1 cellular context compared by ENCODE assay signal in the genomic region with DNA sequence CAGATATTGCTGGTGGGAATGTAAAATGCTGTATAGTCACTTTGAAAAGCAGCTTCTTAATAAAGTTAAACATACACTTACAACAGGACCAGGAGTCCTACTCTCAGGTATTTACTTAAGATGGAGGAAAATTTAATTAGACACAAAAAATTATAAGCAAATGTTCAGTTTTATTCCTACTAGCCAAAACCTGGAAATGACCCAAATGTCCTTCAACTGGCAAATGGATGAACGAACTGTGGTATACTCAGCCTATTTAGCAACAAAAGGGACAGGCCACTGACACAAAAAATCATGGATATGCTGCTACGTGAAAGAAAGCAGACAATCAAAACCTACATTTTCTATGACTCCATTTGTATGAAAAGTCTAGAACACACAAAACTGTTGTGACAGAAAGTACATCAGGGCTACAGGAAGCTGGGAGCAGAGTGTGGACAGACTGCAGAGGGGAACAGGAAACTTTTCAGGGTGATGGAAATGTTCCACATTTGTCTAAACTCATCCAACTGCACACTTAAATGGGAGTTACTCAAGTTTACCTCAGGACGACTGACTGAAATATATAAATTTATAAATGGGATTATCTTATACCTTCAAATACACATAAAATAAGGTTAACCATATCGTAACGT.
TF ChIP-seq lines count a peak whose summit lies in the region.

No MANE protein-coding gene starts in this region.

TF ChIP-seq in HepG2, 621 proteins besides CTCF, POLR2A, EP300 and RAD21:
- TF ChIP-seq ATF7 (IDR thresholded peaks at IDR 0.05): no peak
- TF ChIP-seq ATF7 (CRISPR knock-in tag; IDR thresholded peaks at IDR 0.05): no peak
- TF ChIP-seq, protein P1, sequence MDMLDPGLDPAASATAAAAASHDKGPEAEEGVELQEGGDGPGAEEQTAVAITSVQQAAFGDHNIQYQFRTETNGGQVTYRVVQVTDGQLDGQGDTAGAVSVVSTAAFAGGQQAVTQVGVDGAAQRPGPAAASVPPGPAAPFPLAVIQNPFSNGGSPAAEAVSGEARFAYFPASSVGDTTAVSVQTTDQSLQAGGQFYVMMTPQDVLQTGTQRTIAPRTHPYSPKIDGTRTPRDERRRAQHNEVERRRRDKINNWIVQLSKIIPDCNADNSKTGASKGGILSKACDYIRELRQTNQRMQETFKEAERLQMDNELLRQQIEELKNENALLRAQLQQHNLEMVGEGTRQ (IDR thresholded peaks at IDR 0.05; ENCODE audit: low read depth, low read length): no peak
- TF ChIP-seq, protein P1 (CRISPR knock-in tag; IDR thresholded peaks at IDR 0.05; ENCODE audit: borderline replicate concordance): no peak
- no peak for TF ChIP-seq ZFP36L2 (CRISPR knock-in tag; IDR thresholded peaks at IDR 0.05)
- no peak for TF ChIP-seq CBFB (CRISPR knock-in tag; IDR thresholded peaks at IDR 0.05)
- TF ChIP-seq, protein P2, sequence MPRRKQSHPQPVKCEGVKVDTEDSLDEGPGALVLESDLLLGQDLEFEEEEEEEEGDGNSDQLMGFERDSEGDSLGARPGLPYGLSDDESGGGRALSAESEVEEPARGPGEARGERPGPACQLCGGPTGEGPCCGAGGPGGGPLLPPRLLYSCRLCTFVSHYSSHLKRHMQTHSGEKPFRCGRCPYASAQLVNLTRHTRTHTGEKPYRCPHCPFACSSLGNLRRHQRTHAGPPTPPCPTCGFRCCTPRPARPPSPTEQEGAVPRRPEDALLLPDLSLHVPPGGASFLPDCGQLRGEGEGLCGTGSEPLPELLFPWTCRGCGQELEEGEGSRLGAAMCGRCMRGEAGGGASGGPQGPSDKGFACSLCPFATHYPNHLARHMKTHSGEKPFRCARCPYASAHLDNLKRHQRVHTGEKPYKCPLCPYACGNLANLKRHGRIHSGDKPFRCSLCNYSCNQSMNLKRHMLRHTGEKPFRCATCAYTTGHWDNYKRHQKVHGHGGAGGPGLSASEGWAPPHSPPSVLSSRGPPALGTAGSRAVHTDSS (CRISPR knock-in tag; conservative IDR thresholded peaks at IDR 0.05): no peak
- TF ChIP-seq ZBTB7B (CRISPR knock-in tag; IDR thresholded peaks at IDR 0.05): no peak
- TF ChIP-seq, protein P3, sequence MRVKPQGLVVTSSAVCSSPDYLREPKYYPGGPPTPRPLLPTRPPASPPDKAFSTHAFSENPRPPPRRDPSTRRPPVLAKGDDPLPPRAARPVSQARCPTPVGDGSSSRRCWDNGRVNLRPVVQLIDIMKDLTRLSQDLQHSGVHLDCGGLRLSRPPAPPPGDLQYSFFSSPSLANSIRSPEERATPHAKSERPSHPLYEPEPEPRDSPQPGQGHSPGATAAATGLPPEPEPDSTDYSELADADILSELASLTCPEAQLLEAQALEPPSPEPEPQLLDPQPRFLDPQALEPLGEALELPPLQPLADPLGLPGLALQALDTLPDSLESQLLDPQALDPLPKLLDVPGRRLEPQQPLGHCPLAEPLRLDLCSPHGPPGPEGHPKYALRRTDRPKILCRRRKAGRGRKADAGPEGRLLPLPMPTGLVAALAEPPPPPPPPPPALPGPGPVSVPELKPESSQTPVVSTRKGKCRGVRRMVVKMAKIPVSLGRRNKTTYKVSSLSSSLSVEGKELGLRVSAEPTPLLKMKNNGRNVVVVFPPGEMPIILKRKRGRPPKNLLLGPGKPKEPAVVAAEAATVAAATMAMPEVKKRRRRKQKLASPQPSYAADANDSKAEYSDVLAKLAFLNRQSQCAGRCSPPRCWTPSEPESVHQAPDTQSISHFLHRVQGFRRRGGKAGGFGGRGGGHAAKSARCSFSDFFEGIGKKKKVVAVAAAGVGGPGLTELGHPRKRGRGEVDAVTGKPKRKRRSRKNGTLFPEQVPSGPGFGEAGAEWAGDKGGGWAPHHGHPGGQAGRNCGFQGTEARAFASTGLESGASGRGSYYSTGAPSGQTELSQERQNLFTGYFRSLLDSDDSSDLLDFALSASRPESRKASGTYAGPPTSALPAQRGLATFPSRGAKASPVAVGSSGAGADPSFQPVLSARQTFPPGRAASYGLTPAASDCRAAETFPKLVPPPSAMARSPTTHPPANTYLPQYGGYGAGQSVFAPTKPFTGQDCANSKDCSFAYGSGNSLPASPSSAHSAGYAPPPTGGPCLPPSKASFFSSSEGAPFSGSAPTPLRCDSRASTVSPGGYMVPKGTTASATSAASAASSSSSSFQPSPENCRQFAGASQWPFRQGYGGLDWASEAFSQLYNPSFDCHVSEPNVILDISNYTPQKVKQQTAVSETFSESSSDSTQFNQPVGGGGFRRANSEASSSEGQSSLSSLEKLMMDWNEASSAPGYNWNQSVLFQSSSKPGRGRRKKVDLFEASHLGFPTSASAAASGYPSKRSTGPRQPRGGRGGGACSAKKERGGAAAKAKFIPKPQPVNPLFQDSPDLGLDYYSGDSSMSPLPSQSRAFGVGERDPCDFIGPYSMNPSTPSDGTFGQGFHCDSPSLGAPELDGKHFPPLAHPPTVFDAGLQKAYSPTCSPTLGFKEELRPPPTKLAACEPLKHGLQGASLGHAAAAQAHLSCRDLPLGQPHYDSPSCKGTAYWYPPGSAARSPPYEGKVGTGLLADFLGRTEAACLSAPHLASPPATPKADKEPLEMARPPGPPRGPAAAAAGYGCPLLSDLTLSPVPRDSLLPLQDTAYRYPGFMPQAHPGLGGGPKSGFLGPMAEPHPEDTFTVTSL (CRISPR knock-in tag; IDR thresholded peaks at IDR 0.05; ENCODE audit: borderline replicate concordance): no peak
- no peak for TF ChIP-seq PAX8 (CRISPR knock-in tag; IDR thresholded peaks at IDR 0.05; ENCODE audit: borderline replicate concordance)
- no peak for TF ChIP-seq NCOR1 (IDR thresholded peaks at IDR 0.05; ENCODE audit: borderline replicate concordance, low read length)
- TF ChIP-seq ZNF20 (CRISPR knock-in tag; IDR thresholded peaks at IDR 0.05): no peak
- no peak for TF ChIP-seq CENPT (CRISPR knock-in tag; IDR thresholded peaks at IDR 0.05; ENCODE audit: low read depth)
- TF ChIP-seq, protein P4, sequence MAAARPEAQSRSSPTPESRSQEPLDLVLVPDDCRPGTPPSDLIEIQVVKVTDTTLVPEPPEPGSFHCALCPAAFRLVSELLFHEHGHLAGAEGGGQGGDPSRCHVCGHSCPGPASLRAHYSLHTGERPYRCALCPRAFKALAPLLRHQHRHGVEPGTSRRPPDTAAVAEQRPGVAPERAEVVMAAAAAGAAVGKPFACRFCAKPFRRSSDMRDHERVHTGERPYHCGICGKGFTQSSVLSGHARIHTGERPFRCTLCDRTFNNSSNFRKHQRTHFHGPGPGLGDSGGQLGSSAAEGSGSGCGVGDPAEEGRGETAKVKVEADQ (CRISPR knock-in tag; IDR thresholded peaks at IDR 0.05; ENCODE audit: borderline replicate concordance): no peak
- no peak for TF ChIP-seq ZNF430 (CRISPR knock-in tag; IDR thresholded peaks at IDR 0.05)
- TF ChIP-seq, protein P5, sequence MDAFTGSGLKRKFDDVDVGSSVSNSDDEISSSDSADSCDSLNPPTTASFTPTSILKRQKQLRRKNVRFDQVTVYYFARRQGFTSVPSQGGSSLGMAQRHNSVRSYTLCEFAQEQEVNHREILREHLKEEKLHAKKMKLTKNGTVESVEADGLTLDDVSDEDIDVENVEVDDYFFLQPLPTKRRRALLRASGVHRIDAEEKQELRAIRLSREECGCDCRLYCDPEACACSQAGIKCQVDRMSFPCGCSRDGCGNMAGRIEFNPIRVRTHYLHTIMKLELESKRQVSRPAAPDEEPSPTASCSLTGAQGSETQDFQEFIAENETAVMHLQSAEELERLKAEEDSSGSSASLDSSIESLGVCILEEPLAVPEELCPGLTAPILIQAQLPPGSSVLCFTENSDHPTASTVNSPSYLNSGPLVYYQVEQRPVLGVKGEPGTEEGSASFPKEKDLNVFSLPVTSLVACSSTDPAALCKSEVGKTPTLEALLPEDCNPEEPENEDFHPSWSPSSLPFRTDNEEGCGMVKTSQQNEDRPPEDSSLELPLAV (CRISPR knock-in tag; conservative IDR thresholded peaks at IDR 0.05; ENCODE audit: low read depth): no peak
- TF ChIP-seq BORCS8-MEF2B (CRISPR knock-in tag; IDR thresholded peaks at IDR 0.05): no peak
TF ChIP-seq in HepG2: peak in this region for 0.
